Comparison of ENCODE assay signal across 8 cellular contexts in genomic region chr20:47205577-47206123, GRCh38.
A peak's percentile ranks its signal among the peaks of the same experiment; 100 is the strongest.
DNase-seq lines count a peak whose midpoint lies in the region; ATAC-seq and TF ChIP-seq lines count a peak whose summit lies in the region.

No MANE protein-coding gene starts in this region.

- DNase-seq in activated CD4-positive, alpha-beta T cell treated with anti-CD3 and anti-CD28 coated beads for 48 hours: peak; percentile 9
- DNase-seq in activated CD4-positive, alpha-beta T cell treated with anti-CD3 and anti-CD28 coated beads, Interleukin-2, amount 50 U/mL, for 4 hours: no peak
- DNase-seq in Karpas-422 (peak; percentile 59), RWPE1 (ENCODE audit: low spot score) (peak; percentile 71), choroid plexus epithelial cell (ENCODE audit: low read depth) (peak; percentile 88), omental fat pad (ENCODE audit: low spot score) (no peak)

- no peak overlapping the region for H3K4me2 ChIP-seq in Karpas-422 (ENCODE audit: low read depth, low read length, poor library complexity, severe bottlenecking)

- H3K27ac ChIP-seq in Karpas-422 (ENCODE audit: low read length) (no peak overlapping the region), RWPE1 (peak overlapping the region; percentile 51), liver (ENCODE audit: low read depth in 1 of 2, low read length in 2 of 2) (no peak overlapping the region)

- H2AFZ ChIP-seq in Karpas-422 (ENCODE audit: low read length): no peak overlapping the region

- 45% methylated on average over 9 of the region's 9 CpGs for WGBS in liver

- H3K9me3 ChIP-seq in Karpas-422 (ENCODE audit: low read length): no peaks in the 10 kb centered on the region
- H3K9me3 ChIP-seq in liver (ENCODE audit: control insufficient read depth in 4 of 4, low read length in 3 of 4): no peaks in the 10 kb centered on the region

- no peaks in the 10 kb centered on the region; the same call in 1 of the 2 replicates for H4K20me1 ChIP-seq in Karpas-422 (ENCODE audit: insufficient read depth, low read depth, low read length)

- no peaks in the 10 kb centered on the region for H3K9me2 ChIP-seq in Karpas-422 (replicated peaks; ENCODE audit: insufficient read depth, low read length)

- POLR2A ChIA-PET in RWPE1 (lab: Yijun Ruan, JAX; ENCODE audit: low non-redundant PET): no interaction called here

- H3K4me3 ChIP-seq in Karpas-422 (ENCODE audit: low read length) (no peak overlapping the region), choroid plexus epithelial cell (ENCODE audit: low read depth, low read length) (no peak overlapping the region), liver (ENCODE audit: low read depth in 1 of 3, low read length in 3 of 3) (no peak overlapping the region)

- H3K27me3 ChIP-seq in Karpas-422 (ENCODE audit: low read length) (no peaks in the 10 kb centered on the region), liver (ENCODE audit: control insufficient read depth in 4 of 4, insufficient read depth in 4 of 4, low read length in 3 of 4) (no peaks in the 10 kb centered on the region)

- H3K4me1 ChIP-seq in Karpas-422 (ENCODE audit: low read length): peaks cover 3% of the 10 kb centered on the region; the same call in 1 of the 2 replicates
- peaks cover 0 to 5% (median 2%) of the 10 kb centered on the region in 4 donors for H3K4me1 ChIP-seq in liver (ENCODE audit: control insufficient read depth in 4 of 4, insufficient read depth in 4 of 4, low read length in 3 of 4)

- ATAC-seq in HG03571 (IDR thresholded peaks at IDR 0.05; ENCODE audit: unreplicated experiment) (no peak), omental fat pad (ENCODE audit: low FRiP score) (no peak)

- H3K36me3 ChIP-seq in Karpas-422 (ENCODE audit: insufficient read depth, low read length) (peaks cover 17% of the 10 kb centered on the region), liver (ENCODE audit: control insufficient read depth in 4 of 4, insufficient read depth in 3 of 4, low read depth in 1 of 4, low read length in 3 of 4) (peaks cover 2 to 22% (median 12%) of the 10 kb centered on the region in 4 donors)

- H3K9ac ChIP-seq in Karpas-422 (ENCODE audit: low read length) (no peak overlapping the region), liver (ENCODE audit: low read depth in 1 of 2, low read length in 2 of 2) (no peak overlapping the region)

- CTCF ChIA-PET in RWPE1 (lab: Yijun Ruan, JAX): interaction anchor here (0.6 to 4.7 kb wide), 15 partner anchors 9 to 467 kb away, joined by 3 to 50 read pairs (median 3); no protein-coding TSS in a partner anchor

- peak; percentile 75 to 96 for TF ChIP-seq RAD21 in liver (IDR thresholded peaks at IDR 0.05)

- no peaks in the 10 kb centered on the region for H3K79me2 ChIP-seq in Karpas-422 (ENCODE audit: low read length)

- TF ChIP-seq CTCF in RWPE1 (conservative IDR thresholded peaks at IDR 0.05; ENCODE audit: low read depth): peak; percentile 82
- peak; percentile 82 for TF ChIP-seq CTCF in choroid plexus epithelial cell (conservative IDR thresholded peaks at IDR 0.05; ENCODE audit: low read depth, low read length)
- peak; percentile 76 for TF ChIP-seq CTCF in liver (IDR thresholded peaks at IDR 0.05; ENCODE audit: low read depth, low read length, missing input control)
- TF ChIP-seq CTCF in omental fat pad (IDR thresholded peaks at IDR 0.05): no peak

TF ChIP-seq in liver, 16 proteins besides CTCF, POLR2A, EP300 and RAD21:
- peak in 1 of 2 donors; percentile 52 for TF ChIP-seq RXRA (IDR thresholded peaks at IDR 0.05)
- no peak for TF ChIP-seq REST (IDR thresholded peaks at IDR 0.05)

Comparison
In these comparisons a context has a peak if more than half of its experiments do, and no peak if none do; other contexts are left out.
1. DNase-seq: peak in activated CD4-positive, alpha-beta T cell treated with anti-CD3 and anti-CD28 coated beads for 48 hours (single experiment), Karpas-422 (single experiment), RWPE1 (single experiment) and choroid plexus epithelial cell (single experiment); none in activated CD4-positive, alpha-beta T cell treated with anti-CD3 and anti-CD28 coated beads, Interleukin-2, amount 50 U/mL, for 4 hours (0 of 2) and omental fat pad (single experiment).
2. CTCF ChIP-seq: peak in RWPE1 (single experiment), choroid plexus epithelial cell (single experiment) and liver (single experiment); none in omental fat pad (0 of 3).